Comparison of ENCODE assay signal across 12 cellular contexts in genomic region chr6:123402052-123402451, GRCh38.
DNase-seq lines count a peak whose midpoint lies in the region; ATAC-seq and TF ChIP-seq lines count a peak whose summit lies in the region.
"Had no signal": no experiment of that assay in that cellular context is flagged by ENCODE, and none has a peak within 500 bp of the region (broad histone marks: within the 10 kb centered on the region; RNA-seq: fewer than 3 reads in every experiment).

No MANE protein-coding gene starts in this region.

- no peak for TF ChIP-seq POLR2A in NB4 (IDR thresholded peaks at IDR 0.05; ENCODE audit: extremely low read depth, insufficient read length)

- H3K4me3 ChIP-seq in NB4 (ENCODE audit: low read depth, low read length): no peak overlapping the region
- H3K4me3 ChIP-seq: breast epithelium, skin epidermis had no signal

- no peak for TF ChIP-seq CTCF in NB4 (IDR thresholded peaks at IDR 0.05; ENCODE audit: low read depth, low read length)

- ATAC-seq in GM19452 (IDR thresholded peaks at IDR 0.05; ENCODE audit: unreplicated experiment) (peak; percentile 67), HG02970 (IDR thresholded peaks at IDR 0.05; ENCODE audit: low FRiP score, unreplicated experiment) (peak; percentile 69)
- ATAC-seq: Right ventricle myocardium inferior had no signal

- DNase-seq in ELF-1 (ENCODE audit: low read depth, low spot score) (peak; percentile 10), NB4 (ENCODE audit: low read depth) (peak; percentile 3), DMS79 (lab: John Stamatoyannopoulos, UW) (no peak), AML-193 (lab: John Stamatoyannopoulos, UW) (no peak)
- DNase-seq in activated CD8-positive, alpha-beta memory T cell treated with anti-CD3 and anti-CD28 coated beads, Interleukin-2, amount 50 U/mL, for 48 hours: no peak
- DNase-seq in stimulated activated CD4-positive, alpha-beta T cell treated with anti-CD3 and anti-CD28 coated beads, Interleukin-12 subunit alpha, Interleukin-12 subunit beta, amount 100 ng/mL, for 4 hours: no peak
- DNase-seq: Kasumi-1 had no signal

Comparison
In these comparisons a context has a peak if more than half of its experiments do, and no peak if none do; other contexts are left out.
1. DNase-seq: peak in ELF-1 (single experiment) and NB4 (single experiment); none in activated CD8-positive, alpha-beta memory T cell treated with anti-CD3 and anti-CD28 coated beads, Interleukin-2, amount 50 U/mL, for 48 hours (single experiment), DMS79 (single experiment), stimulated activated CD4-positive, alpha-beta T cell treated with anti-CD3 and anti-CD28 coated beads, Interleukin-12 subunit alpha, Interleukin-12 subunit beta, amount 100 ng/mL, for 4 hours (single experiment) and AML-193 (0 of 2).